Comparison of ENCODE assay signal across 8 cellular contexts in the genomic region with DNA sequence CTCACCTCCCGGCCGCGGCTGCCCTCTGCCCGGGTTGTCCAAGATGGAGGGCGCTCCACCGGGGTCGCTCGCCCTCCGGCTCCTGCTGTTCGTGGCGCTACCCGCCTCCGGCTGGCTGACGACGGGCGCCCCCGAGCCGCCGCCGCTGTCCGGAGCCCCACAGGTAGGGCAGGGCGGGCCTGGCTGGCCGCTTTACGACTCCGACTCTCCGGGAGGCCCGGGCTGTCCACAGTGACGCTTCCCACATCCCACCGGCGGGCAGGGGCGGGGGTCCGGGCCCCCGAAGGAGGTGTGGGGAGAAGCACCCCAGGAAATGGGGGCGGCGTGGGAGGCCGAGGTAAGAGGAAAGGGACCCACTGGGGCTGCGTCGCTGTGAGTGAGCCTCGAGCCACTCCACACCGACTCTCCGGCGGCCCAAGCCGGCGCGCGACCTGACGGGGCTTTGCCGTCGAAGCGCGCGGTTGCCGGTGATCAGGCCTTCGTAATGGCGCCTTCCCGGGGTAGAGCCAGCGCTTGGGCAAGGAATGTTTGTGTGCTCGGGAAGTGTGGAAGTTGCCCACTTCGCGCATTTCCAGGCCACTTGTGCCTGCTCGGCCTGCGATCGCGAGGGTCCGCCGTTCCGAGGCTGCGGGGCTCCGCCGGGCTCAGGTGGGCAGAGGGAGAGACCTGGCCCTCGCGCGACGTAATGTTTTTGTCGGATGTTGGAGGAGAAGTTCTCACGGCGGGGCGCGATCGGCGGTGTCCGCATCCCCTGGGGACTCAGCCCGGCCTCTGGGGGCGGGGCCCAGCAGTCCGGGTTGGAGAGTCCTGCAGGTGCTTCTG. TPM values are rescaled to one million over a fixed set of nuclear protein-coding genes. Genes with fewer than 3 reads are reported as not detected.
DNase-seq lines count a peak whose midpoint lies in the region; ATAC-seq and TF ChIP-seq lines count a peak whose summit lies in the region.

A gene with protein sequence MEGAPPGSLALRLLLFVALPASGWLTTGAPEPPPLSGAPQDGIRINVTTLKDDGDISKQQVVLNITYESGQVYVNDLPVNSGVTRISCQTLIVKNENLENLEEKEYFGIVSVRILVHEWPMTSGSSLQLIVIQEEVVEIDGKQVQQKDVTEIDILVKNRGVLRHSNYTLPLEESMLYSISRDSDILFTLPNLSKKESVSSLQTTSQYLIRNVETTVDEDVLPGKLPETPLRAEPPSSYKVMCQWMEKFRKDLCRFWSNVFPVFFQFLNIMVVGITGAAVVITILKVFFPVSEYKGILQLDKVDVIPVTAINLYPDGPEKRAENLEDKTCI (plus strand): TSS at position 4 of the 822 bp plus-strand sequence. CDS start 40 bp downstream, at position 44.

- H3K4me1 ChIP-seq in BLaER1 (peaks cover 21% of the 10 kb centered on the region), foreskin keratinocyte (peaks cover 10% of the 10 kb centered on the region), neuron (ENCODE audit: insufficient read depth, low read length) (peaks cover 15% of the 10 kb centered on the region), thymus (ENCODE audit: control insufficient read depth, insufficient read depth, low read length) (peaks cover 5% of the 10 kb centered on the region)

- peak within 1 kb of the TSS; percentile 99 for H3K4me3 ChIP-seq in BLaER1
- peak within 1 kb of the TSS; percentile 100 for H3K4me3 ChIP-seq in neuron (ENCODE audit: low read length)
- H3K4me3 ChIP-seq in thymus (ENCODE audit: low read length), result peak within 1 kb of the TSS; percentile 99

- TF ChIP-seq CTCF in foreskin keratinocyte (conservative IDR thresholded peaks at IDR 0.05), result no peak

- H3K9ac ChIP-seq in BLaER1, result peak within 1 kb of the TSS; percentile 94

- H3K27me3 ChIP-seq in BLaER1 (no peaks in the 10 kb centered on the region), foreskin keratinocyte (no peaks in the 10 kb centered on the region), neuron (ENCODE audit: insufficient read depth, low read length) (no peaks in the 10 kb centered on the region), thymus (ENCODE audit: control insufficient read depth, insufficient read depth) (no peaks in the 10 kb centered on the region)

- peaks cover 46% of the 10 kb centered on the region for H4K20me1 ChIP-seq in BLaER1

- H2AFZ ChIP-seq in neuron (ENCODE audit: low read depth, low read length), result peak within 1 kb of the TSS; percentile 100

- peak within 1 kb of the TSS; percentile 84 for H3K4me2 ChIP-seq in BLaER1

- DNase-seq in activated gamma-delta T cell (lab: John Stamatoyannopoulos, UW), result peak; percentile 46
- peak; percentile 19 to 39 for DNase-seq in foreskin keratinocyte

- H3K27ac ChIP-seq in BLaER1, result peak within 1 kb of the TSS; percentile 87
- peak within 1 kb of the TSS; percentile 80 for H3K27ac ChIP-seq in foreskin keratinocyte
- H3K27ac ChIP-seq in thymus (ENCODE audit: low read depth), result peak within 1 kb of the TSS; percentile 93

- no peaks in the 10 kb centered on the region for H3K36me3 ChIP-seq in BLaER1
- H3K36me3 ChIP-seq in neuron (ENCODE audit: insufficient read depth, low read length), result no peaks in the 10 kb centered on the region
- H3K36me3 ChIP-seq in thymus (ENCODE audit: control insufficient read depth, insufficient read depth), result no peaks in the 10 kb centered on the region

- under 1% methylated on average over 85 of the region's 85 CpGs for WGBS in thymus

- no peaks in the 10 kb centered on the region for H3K9me3 ChIP-seq in BLaER1
- H3K9me3 ChIP-seq in neuron (ENCODE audit: low read length), result no peaks in the 10 kb centered on the region
- no peaks in the 10 kb centered on the region for H3K9me3 ChIP-seq in thymus (ENCODE audit: control insufficient read depth)

- ATAC-seq in GM19035 (IDR thresholded peaks at IDR 0.05; ENCODE audit: unreplicated experiment) (peak; percentile 34), HG03378 (IDR thresholded peaks at IDR 0.05; ENCODE audit: unreplicated experiment) (peak; percentile 20), foreskin keratinocyte (peak; percentile 44)

TF ChIP-seq in PFSK-1, 5 proteins besides CTCF, POLR2A, EP300 and RAD21:
- TF ChIP-seq TAF1 (IDR thresholded peaks at IDR 0.05; ENCODE audit: borderline replicate concordance, insufficient read depth, low read length) (no peak), FOXP2 (optimal IDR thresholded peaks at IDR 0.05; ENCODE audit: borderline replicate concordance, extremely low read depth, extremely low read length, insufficient read depth) (no peak), SIN3A (IDR thresholded peaks at IDR 0.05; ENCODE audit: borderline replicate concordance, insufficient read depth, low read length) (no peak), POLR2AphosphoS5 (IDR thresholded peaks at IDR 0.05; ENCODE audit: low read depth, low read length) (peak; percentile 42; the same call in 1 of the 2 replicates)
- TF ChIP-seq, protein P1, sequence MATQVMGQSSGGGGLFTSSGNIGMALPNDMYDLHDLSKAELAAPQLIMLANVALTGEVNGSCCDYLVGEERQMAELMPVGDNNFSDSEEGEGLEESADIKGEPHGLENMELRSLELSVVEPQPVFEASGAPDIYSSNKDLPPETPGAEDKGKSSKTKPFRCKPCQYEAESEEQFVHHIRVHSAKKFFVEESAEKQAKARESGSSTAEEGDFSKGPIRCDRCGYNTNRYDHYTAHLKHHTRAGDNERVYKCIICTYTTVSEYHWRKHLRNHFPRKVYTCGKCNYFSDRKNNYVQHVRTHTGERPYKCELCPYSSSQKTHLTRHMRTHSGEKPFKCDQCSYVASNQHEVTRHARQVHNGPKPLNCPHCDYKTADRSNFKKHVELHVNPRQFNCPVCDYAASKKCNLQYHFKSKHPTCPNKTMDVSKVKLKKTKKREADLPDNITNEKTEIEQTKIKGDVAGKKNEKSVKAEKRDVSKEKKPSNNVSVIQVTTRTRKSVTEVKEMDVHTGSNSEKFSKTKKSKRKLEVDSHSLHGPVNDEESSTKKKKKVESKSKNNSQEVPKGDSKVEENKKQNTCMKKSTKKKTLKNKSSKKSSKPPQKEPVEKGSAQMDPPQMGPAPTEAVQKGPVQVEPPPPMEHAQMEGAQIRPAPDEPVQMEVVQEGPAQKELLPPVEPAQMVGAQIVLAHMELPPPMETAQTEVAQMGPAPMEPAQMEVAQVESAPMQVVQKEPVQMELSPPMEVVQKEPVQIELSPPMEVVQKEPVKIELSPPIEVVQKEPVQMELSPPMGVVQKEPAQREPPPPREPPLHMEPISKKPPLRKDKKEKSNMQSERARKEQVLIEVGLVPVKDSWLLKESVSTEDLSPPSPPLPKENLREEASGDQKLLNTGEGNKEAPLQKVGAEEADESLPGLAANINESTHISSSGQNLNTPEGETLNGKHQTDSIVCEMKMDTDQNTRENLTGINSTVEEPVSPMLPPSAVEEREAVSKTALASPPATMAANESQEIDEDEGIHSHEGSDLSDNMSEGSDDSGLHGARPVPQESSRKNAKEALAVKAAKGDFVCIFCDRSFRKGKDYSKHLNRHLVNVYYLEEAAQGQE (IDR thresholded peaks at IDR 0.05; ENCODE audit: insufficient read depth in 1 of 2, low read depth in 2 of 2, low read length in 2 of 2), result no peak

RNA-seq across cellular contexts. Expression of the gene that starts here (rescaled TPM):
- 19.2 TPM for polyA plus RNA-seq in PFSK-1 (2012; ENCODE audit: insufficient read length, low read depth)
- 33.5 and 34.1 TPM in 2 replicates for total RNA-seq in foreskin keratinocyte
- polyA plus RNA-seq in foreskin keratinocyte, result 20.3 and 23.2 TPM in 2 replicates
- polyA plus RNA-seq in thymus, result 45.0 TPM

Comparison
In these comparisons a context has a peak if more than half of its experiments do, and no peak if none do; other contexts are left out.
1. Peak in every context shown above with its lines: DNase-seq, ATAC-seq, H3K4me3 ChIP-seq and H3K27ac ChIP-seq.